8 cellular contexts compared by ENCODE assay signal in genomic region chr17:58006924-58007780, GRCh38. TPM values are rescaled to one million over a fixed set of nuclear protein-coding genes. Genes with fewer than 3 reads are reported as not detected.
DNase-seq lines count a peak whose midpoint lies in the region; ATAC-seq and TF ChIP-seq lines count a peak whose summit lies in the region.

Gene SRSF1 (minus strand): TSS chr17:58007246. CDS start chr17:58007137, 109 bp downstream.

- H3F3A ChIP-seq in smooth muscle cell (ENCODE audit: low read depth): peaks cover 24% of the 10 kb centered on the region

- no peaks in the 10 kb centered on the region for H3K27me3 ChIP-seq in WERI-Rb-1 (ENCODE audit: insufficient read depth, low read depth, severe bottlenecking)
- no peaks in the 10 kb centered on the region for H3K27me3 ChIP-seq in mammary epithelial cell (ENCODE audit: insufficient read depth, low read length)
- H3K27me3 ChIP-seq in smooth muscle cell (ENCODE audit: low read depth): no peaks in the 10 kb centered on the region

- in situ Hi-C loops in ACHN (cut with HindIII; ENCODE audit: low pct_ligation_motif_present, low pct_unique_long_range_greater_than_20kb, low sequenced_read_pairs) (no loop called here), mammary epithelial cell (cut with MboI; ENCODE audit: low sequenced_read_pairs in 2 of 2) (loop anchor here in 1 of 2 donors (10.0 kb wide), 1 partner anchor 88 kb away; no protein-coding TSS in a partner anchor)

- H3K4me1 ChIP-seq in mammary epithelial cell (ENCODE audit: insufficient read depth, low read length) (peaks cover 21% of the 10 kb centered on the region), smooth muscle cell (ENCODE audit: low read depth) (peaks cover 32% of the 10 kb centered on the region)

- peak within 1 kb of the TSS; percentile 89 for H2AFZ ChIP-seq in mammary epithelial cell (ENCODE audit: low read depth, low read length)
- peak within 1 kb of the TSS; percentile 87 for H2AFZ ChIP-seq in smooth muscle cell (ENCODE audit: low read depth)

- H3K9me3 ChIP-seq in WERI-Rb-1 (ENCODE audit: severe bottlenecking): peaks cover 6% of the 10 kb centered on the region
- H3K9me3 ChIP-seq in mammary epithelial cell (replicated peaks; ENCODE audit: insufficient read depth, low read length): no peaks in the 10 kb centered on the region
- H3K9me3 ChIP-seq in smooth muscle cell (replicated peaks; ENCODE audit: low read depth): no peaks in the 10 kb centered on the region

- H3K4me2 ChIP-seq in mammary epithelial cell (ENCODE audit: insufficient read depth, low read depth, low read length) (peak within 1 kb of the TSS; percentile 98), smooth muscle cell (peak within 1 kb of the TSS; percentile 94)

- H3K36me3 ChIP-seq in WERI-Rb-1: peaks cover 52% of the 10 kb centered on the region
- H3K36me3 ChIP-seq in mammary epithelial cell (ENCODE audit: insufficient read depth, low read length): peaks cover 35% of the 10 kb centered on the region
- H3K36me3 ChIP-seq in smooth muscle cell (ENCODE audit: low read depth): peaks cover 6% of the 10 kb centered on the region

- H3K4me3 ChIP-seq in WERI-Rb-1 (ENCODE audit: low read depth, low read length) (peak within 1 kb of the TSS; percentile 100), mammary epithelial cell (replicated peaks in 1 of 3; ENCODE audit: insufficient read depth in 1 of 3, low read depth in 2 of 3, low read length in 3 of 3) (peak within 1 kb of the TSS; percentile 78 to 97 (median 88)), smooth muscle cell (peak within 1 kb of the TSS; percentile 93)

- no peak for TF ChIP-seq CTCF in WERI-Rb-1 (IDR thresholded peaks at IDR 0.05; ENCODE audit: low read depth, low read length)
- TF ChIP-seq CTCF in mammary epithelial cell (conservative IDR thresholded peaks at IDR 0.05 in 1 of 2, IDR thresholded peaks at IDR 0.05 in 1 of 2; ENCODE audit: extremely low read depth in 1 of 2, insufficient read depth in 1 of 2, low read depth in 1 of 2, low read length in 2 of 2): no peak
- TF ChIP-seq CTCF in smooth muscle cell (IDR thresholded peaks at IDR 0.05; ENCODE audit: borderline replicate concordance, insufficient read depth, poor library complexity, severe bottlenecking): no peak

- TSS peak; percentile 58 for BruUV-seq in mammary epithelial cell (replicated peaks; lab: Mats Ljungman, UMichigan)

- intact Hi-C loops in mammary epithelial cell (cut with micrococcal nuclease): loop anchor here (1.0 to 2.0 kb wide), 3 partner anchors 20 to 106 kb away; no protein-coding TSS in a partner anchor

- WGBS in mammary epithelial cell (ENCODE audit: low coverage, missing lambda C conversion rate): 1% methylated on average over 53 of the region's 86 CpGs
- WGBS in smooth muscle cell (ENCODE audit: low lambda C conversion rate): under 1% methylated on average over 86 of the region's 86 CpGs

- H3K9ac ChIP-seq in mammary epithelial cell (ENCODE audit: insufficient read depth, low read length): peak within 1 kb of the TSS; percentile 99
- peak within 1 kb of the TSS; percentile 97 for H3K9ac ChIP-seq in smooth muscle cell (ENCODE audit: low read depth)

- H3K27ac ChIP-seq in WERI-Rb-1 (peak within 1 kb of the TSS; percentile 99), mammary epithelial cell (ENCODE audit: insufficient read depth, low read depth, low read length) (peak within 1 kb of the TSS; percentile 96), smooth muscle cell (ENCODE audit: low read depth) (peak within 1 kb of the TSS; percentile 97)

- H3K79me2 ChIP-seq in mammary epithelial cell (ENCODE audit: insufficient read depth, low read length): peaks cover 57% of the 10 kb centered on the region
- peaks cover 48% of the 10 kb centered on the region for H3K79me2 ChIP-seq in smooth muscle cell (ENCODE audit: low read depth)

- dilution Hi-C loops in mammary epithelial cell (cut with HindIII; ENCODE audit: low sequenced_read_pairs): no loop called here

- DNase-seq in ACHN (peak; percentile 99), NCI-H2227 (lab: John Stamatoyannopoulos, UW; ENCODE audit: unreplicated experiment) (peak; percentile 100), WERI-Rb-1 (peak; percentile 99), mammary epithelial cell (peak; percentile 97), iPS-NIHi11 (ENCODE audit: low spot score) (peak; percentile 91), smooth muscle cell (lab: John Stamatoyannopoulos, UW; ENCODE audit: unreplicated experiment) (peak; percentile 98)

- H4K20me1 ChIP-seq in mammary epithelial cell (ENCODE audit: insufficient read depth, low read length): peaks cover 9% of the 10 kb centered on the region
- H4K20me1 ChIP-seq in smooth muscle cell (ENCODE audit: low read depth): peaks cover 45% of the 10 kb centered on the region

- peak; percentile 77 for ATAC-seq in GM18873 (IDR thresholded peaks at IDR 0.05; ENCODE audit: low FRiP score, unreplicated experiment)
- peak; percentile 74 for ATAC-seq in HG03139 (IDR thresholded peaks at IDR 0.05; ENCODE audit: unreplicated experiment)

- CTCF ChIA-PET in mammary epithelial cell (lab: Charles Lee; ENCODE audit: low non-redundant PET): no interaction called here

RNA-seq across cellular contexts. Expression of gene SRSF1, which starts in this region (rescaled TPM):
- total RNA-seq in mammary epithelial cell: 100 to 1,000 TPM; 197 to 238 TPM
- 137 TPM for polyA plus RNA-seq in mammary epithelial cell
- polyA minus RNA-seq in mammary epithelial cell: 258 TPM
- total RNA-seq in smooth muscle cell: 194 and 200 TPM in 2 replicates
- polyA plus RNA-seq in smooth muscle cell: 57.9 and 61.3 TPM in 2 replicates

Comparison
In these comparisons a context has a peak if more than half of its experiments do, and no peak if none do; other contexts are left out.
1. Peak in every context shown above with its lines: DNase-seq, ATAC-seq, H3K4me3 ChIP-seq and H3K27ac ChIP-seq.